ENCODE assay signal across 8 cellular contexts in genomic region chr16:89700649-89701424, GRCh38. TPM values are rescaled to one million over a fixed set of nuclear protein-coding genes. Genes with fewer than 3 reads are reported as not detected.
DNase-seq lines count a peak whose midpoint lies in the region; ATAC-seq and TF ChIP-seq lines count a peak whose summit lies in the region.

No MANE protein-coding gene starts in this region.

- intact Hi-C loops in cardiac septum (cut with DNase I): loop anchor here (2.0 kb wide), 1 partner anchor 160 kb away; no protein-coding TSS in a partner anchor

- peak overlapping the region; percentile 64 to 85 for H3K27ac Mint-ChIP-seq in activated naive CD4-positive, alpha-beta T cell treated with anti-CD3 and anti-CD28 coated beads, Interleukin-2, amount 50 U/mL, for 72 hours
- H3K27ac Mint-ChIP-seq in progenitor cell of endocrine pancreas: peak overlapping the region; percentile 90

- peak; percentile 34 for TF ChIP-seq CTCF in progenitor cell of endocrine pancreas (IDR thresholded peaks at IDR 0.05; ENCODE audit: unreplicated experiment)

- H3K4me1 Mint-ChIP-seq in progenitor cell of endocrine pancreas (ENCODE audit: low read depth): peaks cover 6% of the 10 kb centered on the region

- peak overlapping the region; percentile 76 for H3K4me3 ChIP-seq in H7 (ENCODE audit: insufficient read depth, low read depth, low read length)

- peak; percentile 27 to 46 for ATAC-seq in activated naive CD4-positive, alpha-beta T cell treated with anti-CD3 and anti-CD28 coated beads, Interleukin-2, amount 50 U/mL, for 72 hours
- no peak for ATAC-seq in GM19455 (IDR thresholded peaks at IDR 0.05; ENCODE audit: unreplicated experiment)

- H3K27me3 ChIP-seq in H7 (ENCODE audit: control insufficient read depth, insufficient read depth, low read length): peaks cover 6% of the 10 kb centered on the region; the same call in 1 of the 2 replicates

- DNase-seq in COLO668 (lab: John Stamatoyannopoulos, UW; ENCODE audit: unreplicated experiment): peak; percentile 86
- DNase-seq in H7: peak; percentile 91
- DNase-seq in OCI-M1 (lab: John Stamatoyannopoulos, UW): peak; percentile 73
- DNase-seq in activated naive CD4-positive, alpha-beta T cell treated with anti-CD3 and anti-CD28 coated beads, Interleukin-2, amount 50 U/mL, for 72 hours (ENCODE audit: low spot score in 2 of 2): peak in 1 of 2 donors; percentile 64
- peak; percentile 76 for DNase-seq in cardiac septum (ENCODE audit: low spot score)
- no peak for DNase-seq in progenitor cell of endocrine pancreas (ENCODE audit: low spot score, unreplicated experiment)
- no peak for DNase-seq in cerebellar nuclear complex (lab: John Stamatoyannopoulos, UW)

- no peaks in the 10 kb centered on the region for H3K36me3 ChIP-seq in H7 (replicated peaks; ENCODE audit: control insufficient read depth, insufficient read depth, low read length)

- H3K36me3 Mint-ChIP-seq in activated naive CD4-positive, alpha-beta T cell treated with anti-CD3 and anti-CD28 coated beads, Interleukin-2, amount 50 U/mL, for 72 hours: no peaks in the 10 kb centered on the region
- peaks cover 2% of the 10 kb centered on the region for H3K36me3 Mint-ChIP-seq in progenitor cell of endocrine pancreas (ENCODE audit: insufficient read depth)

- H3K4me3 Mint-ChIP-seq in progenitor cell of endocrine pancreas (ENCODE audit: low read depth): peak overlapping the region; percentile 72

- no peaks in the 10 kb centered on the region for H3K9me3 Mint-ChIP-seq in activated naive CD4-positive, alpha-beta T cell treated with anti-CD3 and anti-CD28 coated beads, Interleukin-2, amount 50 U/mL, for 72 hours
- H3K9me3 Mint-ChIP-seq in progenitor cell of endocrine pancreas (ENCODE audit: low read depth): no peaks in the 10 kb centered on the region

- H3K27me3 Mint-ChIP-seq in progenitor cell of endocrine pancreas: peaks cover 5% of the 10 kb centered on the region

RNA-seq across cellular contexts. Expression of gene SPATA2L, which starts 0.7 kb away (rescaled TPM):
- total RNA-seq in H7 (2014; rRNA removed; shearing (Covaris generic)): 13.5 and 16.0 TPM in 2 replicates
- total RNA-seq in activated naive CD4-positive, alpha-beta T cell treated with anti-CD3 and anti-CD28 coated beads, Interleukin-2, amount 50 U/mL, for 72 hours: 1 to 10 TPM; 1.3 to 7.0 TPM
- 4.4 TPM for total RNA-seq in cardiac septum
- 14.0 and 15.5 TPM in 2 replicates for total RNA-seq in progenitor cell of endocrine pancreas

RNA-seq across cellular contexts. Expression of gene CDK10, which starts 14.3 kb away (rescaled TPM):
- total RNA-seq in H7 (2014; rRNA removed; shearing (Covaris generic)): 36.5 and 45.0 TPM in 2 replicates
- total RNA-seq in activated naive CD4-positive, alpha-beta T cell treated with anti-CD3 and anti-CD28 coated beads, Interleukin-2, amount 50 U/mL, for 72 hours: 100 to 1,000 TPM in 1 of 2 donors, 10 to 100 TPM in 1; 97.3 to 151 TPM
- 32.9 TPM for total RNA-seq in cardiac septum
- total RNA-seq in progenitor cell of endocrine pancreas: 183 and 192 TPM in 2 replicates

RNA-seq across cellular contexts. Expression of gene VPS9D1, which starts 19.9 kb away (rescaled TPM):
- 1.9 and 4.5 TPM in 2 replicates for total RNA-seq in H7 (2014; rRNA removed; shearing (Covaris generic))
- total RNA-seq in activated naive CD4-positive, alpha-beta T cell treated with anti-CD3 and anti-CD28 coated beads, Interleukin-2, amount 50 U/mL, for 72 hours: 1 to 10 TPM; 2.2 to 2.4 TPM
- total RNA-seq in cardiac septum (19.7 TPM), progenitor cell of endocrine pancreas (17.4 and 17.9 TPM in 2 replicates)

RNA-seq across cellular contexts. Expression of gene ZNF276, which starts 20.5 kb away (rescaled TPM):
- total RNA-seq in H7 (2014; rRNA removed; shearing (Covaris generic)): 8.0 and 11.4 TPM in 2 replicates
- total RNA-seq in activated naive CD4-positive, alpha-beta T cell treated with anti-CD3 and anti-CD28 coated beads, Interleukin-2, amount 50 U/mL, for 72 hours: 10 to 100 TPM; 18.1 to 28.3 TPM
- total RNA-seq in cardiac septum: 17.5 TPM
- total RNA-seq in progenitor cell of endocrine pancreas: 22.5 and 25.0 TPM in 2 replicates

RNA-seq across cellular contexts. Expression of gene SPATA33, which starts 43.2 kb away (rescaled TPM):
- 5.5 and 7.0 TPM in 2 replicates for total RNA-seq in H7 (2014; rRNA removed; shearing (Covaris generic))
- 10 to 100 TPM in 1 of 2 donors, 1 to 10 TPM in 1; 8.0 to 18.2 TPM for total RNA-seq in activated naive CD4-positive, alpha-beta T cell treated with anti-CD3 and anti-CD28 coated beads, Interleukin-2, amount 50 U/mL, for 72 hours
- total RNA-seq in cardiac septum (4.3 TPM), progenitor cell of endocrine pancreas (33.4 and 38.4 TPM in 2 replicates)

Comparison
In these comparisons a context has a peak if more than half of its experiments do, and no peak if none do; other contexts are left out.
1. DNase-seq: peak in COLO668 (single experiment), H7 (single experiment), OCI-M1 (single experiment) and cardiac septum (single experiment); none in progenitor cell of endocrine pancreas (single experiment) and cerebellar nuclear complex (0 of 2).